18 cellular contexts compared by ENCODE assay signal in genomic region chr11:19493446-19493845, GRCh38.
DNase-seq lines count a peak whose midpoint lies in the region; ATAC-seq and TF ChIP-seq lines count a peak whose summit lies in the region.
"Had no signal": no experiment of that assay in that cellular context is flagged by ENCODE, and none has a peak within 500 bp of the region (broad histone marks: within the 10 kb centered on the region; RNA-seq: fewer than 3 reads in every experiment).

No MANE protein-coding gene starts in this region.

- no peaks in the 10 kb centered on the region for H4K20me1 ChIP-seq in DND-41 (ENCODE audit: insufficient read depth, low read length)

- H3K9ac ChIP-seq in DND-41 (ENCODE audit: low read depth, low read length) (no peak overlapping the region), endodermal cell (ENCODE audit: extremely low read depth, low read length, poor library complexity, severe bottlenecking) (no peak overlapping the region)

- ATAC-seq in DND-41 (ENCODE audit: insufficient read depth, low read depth) = no peak
- no peak for ATAC-seq in activated CD4-positive, CD25-positive, alpha-beta regulatory T cell treated with anti-CD3 and anti-CD28 coated beads, Interleukin-2, amount 50 U/mL, for 24 hours
- ATAC-seq in GM21723 (IDR thresholded peaks at IDR 0.05; ENCODE audit: unreplicated experiment) = no peak
- ATAC-seq: left cardiac atrium had no signal

- peak; percentile 13 for DNase-seq in DND-41
- peak; percentile 62 for DNase-seq in NAMALWA (ENCODE audit: low spot score)
- peak; percentile 82 to 95 for DNase-seq in NCI-H524 (lab: John Stamatoyannopoulos, UW)
- peak; percentile 67 for DNase-seq in endodermal cell
- DNase-seq in RWPE1 (ENCODE audit: low spot score) = no peak
- DNase-seq: activated gamma-delta T cell treated with Interleukin-2 at 50 U/mL for 16 hours; amniotic stem cell; dorsolateral prefrontal cortex; EL; H7; left cardiac atrium; midbrain; stimulated activated CD4-positive, alpha-beta T cell treated with anti-CD3 and anti-CD28 coated beads, Interleukin-12 subunit alpha, Interleukin-12 subunit beta, amount 100 ng/mL, for 4 hours; T1000 had no signal

- no peak overlapping the region for H2AFZ ChIP-seq in DND-41 (ENCODE audit: low read depth, low read length)

- H3K36me3 ChIP-seq in DND-41 (ENCODE audit: insufficient read depth, low read length) = no peaks in the 10 kb centered on the region
- no peaks in the 10 kb centered on the region for H3K36me3 ChIP-seq in endodermal cell (ENCODE audit: control insufficient read depth, insufficient read depth, low read length)
- H3K36me3 ChIP-seq: thoracic aorta had no signal

- no peak overlapping the region for H3K4me3 Mint-ChIP-seq in endodermal cell
- H3K4me3 Mint-ChIP-seq: neural crest cell had no signal

- H3K4me3 ChIP-seq in DND-41 (ENCODE audit: low read depth in 1 of 2, low read length in 2 of 2) = no peak overlapping the region
- no peak overlapping the region for H3K4me3 ChIP-seq in endodermal cell (ENCODE audit: low read length)
- H3K4me3 ChIP-seq: dorsolateral prefrontal cortex, thoracic aorta had no signal

- POLR2A ChIA-PET in RWPE1 (lab: Yijun Ruan, JAX; ENCODE audit: low non-redundant PET) = no interaction called here

- TF ChIP-seq CTCF in DND-41 (IDR thresholded peaks at IDR 0.05; ENCODE audit: borderline replicate concordance, extremely low read depth, low read length, poor library complexity, severe bottlenecking) (no peak), endodermal cell (conservative IDR thresholded peaks at IDR 0.05) (peak; percentile 55), RWPE1 (conservative IDR thresholded peaks at IDR 0.05; ENCODE audit: low read depth) (no peak)

- no peaks in the 10 kb centered on the region for H3K79me2 ChIP-seq in DND-41 (ENCODE audit: insufficient read depth, low read length)

- peaks cover 14% of the 10 kb centered on the region for H3K27me3 Mint-ChIP-seq in endodermal cell (ENCODE audit: insufficient read depth)

- CTCF ChIA-PET in RWPE1 (lab: Yijun Ruan, JAX) = no interaction called here

- no peaks in the 10 kb centered on the region for H3K9me3 Mint-ChIP-seq in endodermal cell

- H3K27ac ChIP-seq in DND-41 (ENCODE audit: low read length) = no peak overlapping the region
- H3K27ac ChIP-seq in endodermal cell (ENCODE audit: low read depth, low read length) = no peak overlapping the region
- H3K27ac ChIP-seq in RWPE1 = no peak overlapping the region
- H3K27ac ChIP-seq: dorsolateral prefrontal cortex, thoracic aorta had no signal

- no peak overlapping the region for H3K4me2 ChIP-seq in DND-41 (ENCODE audit: insufficient read depth, low read length)

- H3K4me1 Mint-ChIP-seq in endodermal cell = peaks cover 5% of the 10 kb centered on the region

- H3K4me1 ChIP-seq in DND-41 (ENCODE audit: insufficient read depth, low read length) = no peaks in the 10 kb centered on the region
- peaks cover 7% of the 10 kb centered on the region for H3K4me1 ChIP-seq in endodermal cell (ENCODE audit: control insufficient read depth, insufficient read depth, low read length)

- H3K27me3 ChIP-seq in DND-41 (ENCODE audit: insufficient read depth, low read length, poor library complexity) (no peaks in the 10 kb centered on the region), endodermal cell (ENCODE audit: control insufficient read depth, insufficient read depth, low read length, poor library complexity, severe bottlenecking) (peaks cover 15% of the 10 kb centered on the region)
- H3K27me3 ChIP-seq: dorsolateral prefrontal cortex had no signal

- no peak overlapping the region for H3K27ac Mint-ChIP-seq in endodermal cell

- H3K9me3 ChIP-seq in DND-41 (ENCODE audit: insufficient read depth, low read length, severe bottlenecking) = no peaks in the 10 kb centered on the region
- peaks cover 5% of the 10 kb centered on the region for H3K9me3 ChIP-seq in endodermal cell (ENCODE audit: control insufficient read depth, low read length)
- H3K9me3 ChIP-seq: thoracic aorta had no signal

- no peaks in the 10 kb centered on the region for H3K36me3 Mint-ChIP-seq in endodermal cell (ENCODE audit: low read depth)

- WGBS in endodermal cell (ENCODE audit: insufficient coverage in 1 of 2, insufficient read length in 1 of 2), 2 experiments = 46 to 81% methylated on average over 2 to 3 of the region's 3 CpGs
